11 cellular contexts compared by ENCODE assay signal in the genomic region with DNA sequence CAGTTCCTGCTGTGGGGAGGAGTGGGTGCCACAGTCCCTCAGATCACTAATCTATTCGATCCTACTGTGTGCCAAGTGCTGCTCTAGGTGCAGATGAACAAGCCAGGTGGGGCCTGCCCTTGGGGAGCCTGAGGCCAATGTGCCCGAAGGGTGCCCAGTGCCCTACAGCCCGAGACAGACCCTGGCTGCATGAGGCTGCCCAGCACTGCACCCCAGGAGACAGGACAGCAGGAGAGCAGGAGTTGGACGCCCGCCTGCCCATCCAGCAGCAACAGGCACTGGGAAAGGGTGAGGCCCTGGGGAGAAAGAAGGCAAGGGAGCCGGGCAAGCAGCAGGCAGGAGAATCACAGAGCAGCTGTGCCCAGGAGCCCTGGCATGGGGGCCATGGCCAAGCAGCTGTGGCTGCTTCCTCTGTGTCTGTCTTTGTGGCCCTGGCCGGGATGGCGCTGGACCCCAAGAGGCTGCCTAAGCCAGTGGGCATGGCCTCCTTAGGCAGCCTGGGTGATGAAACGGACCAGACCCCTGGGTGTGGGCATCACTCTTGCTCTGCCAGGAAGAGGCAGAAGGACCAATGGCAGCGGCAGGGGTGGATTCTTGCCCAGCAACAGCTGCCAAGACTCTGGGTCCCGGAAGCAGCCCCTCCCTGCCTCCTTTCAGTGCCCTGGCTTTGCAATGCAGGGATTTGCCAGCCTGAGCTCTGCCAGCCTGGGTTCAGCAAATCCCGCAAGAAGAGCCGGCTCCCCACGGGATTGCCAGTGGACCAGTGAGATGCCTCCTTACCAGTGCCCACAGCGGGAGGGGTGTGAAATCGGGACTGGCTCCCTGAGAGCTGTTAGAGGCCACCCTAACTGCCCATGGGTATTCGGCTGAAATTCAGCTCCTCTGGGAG.
DNase-seq lines count a peak whose midpoint lies in the region; ATAC-seq and TF ChIP-seq lines count a peak whose summit lies in the region.
"Had no signal": no experiment of that assay in that cellular context is flagged by ENCODE, and none has a peak within 500 bp of the region (broad histone marks: within the 10 kb centered on the region; RNA-seq: fewer than 3 reads in every experiment).

No MANE protein-coding gene starts in this region.

- H3K27ac ChIP-seq in ascending aorta (peak overlapping the region; percentile 83 to 91), hepatocyte (peak overlapping the region; percentile 40), testis (no peak overlapping the region), brain microvascular endothelial cell (no peak overlapping the region)
- H3K27ac ChIP-seq: neutrophil had no signal

- no peak for TF ChIP-seq POLR2A in testis (IDR thresholded peaks at IDR 0.05)

- H3K36me3 Mint-ChIP-seq in type B pancreatic cell = no peaks in the 10 kb centered on the region

- no peaks in the 10 kb centered on the region for H3K9me3 Mint-ChIP-seq in type B pancreatic cell

- no peak for ATAC-seq in HG02884 (IDR thresholded peaks at IDR 0.05; ENCODE audit: unreplicated experiment)

- H3K4me1 Mint-ChIP-seq in type B pancreatic cell (ENCODE audit: unreplicated experiment) = peaks cover 12% of the 10 kb centered on the region

- TF ChIP-seq CTCF in ascending aorta (IDR thresholded peaks at IDR 0.05) = no peak
- TF ChIP-seq CTCF in hepatocyte (IDR thresholded peaks at IDR 0.05; ENCODE audit: poor library complexity) = no peak
- no peak for TF ChIP-seq CTCF in testis (IDR thresholded peaks at IDR 0.05)
- TF ChIP-seq CTCF in brain microvascular endothelial cell (IDR thresholded peaks at IDR 0.05; ENCODE audit: low read depth, low read length, missing control alignments) = no peak
- no peak for TF ChIP-seq CTCF in type B pancreatic cell (conservative IDR thresholded peaks at IDR 0.05)

- no peaks in the 10 kb centered on the region for H3K79me2 ChIP-seq in hepatocyte

- H3K36me3 ChIP-seq in ascending aorta (no peaks in the 10 kb centered on the region), hepatocyte (replicated peaks; ENCODE audit: insufficient read depth, low read depth) (no peaks in the 10 kb centered on the region), testis (ENCODE audit: low read depth, missing control alignments) (no peaks in the 10 kb centered on the region), brain microvascular endothelial cell (replicated peaks) (no peaks in the 10 kb centered on the region)
- H3K36me3 ChIP-seq: neutrophil had no signal

- H3K9me3 ChIP-seq in ascending aorta (no peaks in the 10 kb centered on the region), hepatocyte (ENCODE audit: low read depth) (no peaks in the 10 kb centered on the region), testis (no peaks in the 10 kb centered on the region)
- H3K9me3 ChIP-seq: neutrophil had no signal

- intact Hi-C loops in ascending aorta (cut with DNase I) = loop anchor here (1.0 to 5.0 kb wide), 6 partner anchors 17 to 178 kb away; a partner anchor contains a TSS
- intact Hi-C loops in testis (cut with DNase I; ENCODE audit: low total_unique reads) = no loop called here

- 82% methylated on average over 17 of the region's 17 CpGs for WGBS in hepatocyte (ENCODE audit: low lambda C conversion rate, missing lambda C conversion rate)
- WGBS in testis, 2 donors = 80 to 82% methylated on average over 13 to 17 of the region's 17 CpGs

- DNase-seq in NCI-H1092 (lab: John Stamatoyannopoulos, UW) = peak; percentile 85
- peak; percentile 47 to 93 for DNase-seq in ascending aorta (ENCODE audit: low spot score in 2 of 2)
- DNase-seq in hepatocyte (ENCODE audit: low spot score) = peak; percentile 32
- DNase-seq in testis = peak; percentile 19
- DNase-seq in brain microvascular endothelial cell = no peak
- no peak for DNase-seq in type B pancreatic cell (ENCODE audit: extremely low spot score, unreplicated experiment)
- DNase-seq in stimulated activated CD4-positive, alpha-beta T cell treated with anti-CD3 and anti-CD28 coated beads, Interleukin-4, amount 100 ng/mL, for 24 hours = no peak
- DNase-seq: activated CD8-positive, alpha-beta memory T cell treated with anti-CD3 and anti-CD28 coated beads for 24 hours; NCI-H1930 had no signal

- H3K27me3 Mint-ChIP-seq in type B pancreatic cell = peaks cover 15% of the 10 kb centered on the region

- H3K4me2 ChIP-seq in hepatocyte = no peak overlapping the region

- in situ Hi-C loops in brain microvascular endothelial cell (cut with HindIII; ENCODE audit: low pct_ligation_motif_present, low sequenced_read_pairs) = no loop called here

- H4K20me1 ChIP-seq in hepatocyte (ENCODE audit: insufficient read depth, poor library complexity, severe bottlenecking) = no peaks in the 10 kb centered on the region

- H3K27ac Mint-ChIP-seq in type B pancreatic cell = no peak overlapping the region

- H2AFZ ChIP-seq in hepatocyte = no peak overlapping the region

- H3K9me2 ChIP-seq in hepatocyte (replicated peaks; ENCODE audit: insufficient read depth) = no peaks in the 10 kb centered on the region

- no peak overlapping the region for H3K4me3 Mint-ChIP-seq in type B pancreatic cell

- H3K27me3 ChIP-seq in ascending aorta (no peaks in the 10 kb centered on the region), hepatocyte (no peaks in the 10 kb centered on the region), testis (no peaks in the 10 kb centered on the region), brain microvascular endothelial cell (replicated peaks) (peaks cover 21% of the 10 kb centered on the region)

- H3K4me1 ChIP-seq in ascending aorta (peaks cover 16 to 30% of the 10 kb centered on the region in 2 donors), hepatocyte (ENCODE audit: insufficient read depth) (peaks cover 14% of the 10 kb centered on the region), testis (peaks cover 14% of the 10 kb centered on the region)

- H3K4me3 ChIP-seq in ascending aorta = peak overlapping the region in 1 of 2 donors; percentile 37
- no peak overlapping the region for H3K4me3 ChIP-seq in hepatocyte
- no peak overlapping the region for H3K4me3 ChIP-seq in testis
- H3K4me3 ChIP-seq in brain microvascular endothelial cell (ENCODE audit: low read depth, low read length) = no peak overlapping the region

Comparison
In these comparisons a context has a peak if more than half of its experiments do, and no peak if none do; other contexts are left out.
1. DNase-seq: peak in NCI-H1092 (single experiment), ascending aorta (2 of 2), hepatocyte (single experiment) and testis (single experiment); none in brain microvascular endothelial cell (single experiment), type B pancreatic cell (single experiment) and stimulated activated CD4-positive, alpha-beta T cell treated with anti-CD3 and anti-CD28 coated beads, Interleukin-4, amount 100 ng/mL, for 24 hours (single experiment).
2. H3K27ac ChIP-seq: peak in ascending aorta (2 of 2) and hepatocyte (single experiment); none in testis (0 of 2) and brain microvascular endothelial cell (single experiment).